ENCODE assay signal across 18 cellular contexts in genomic region chr1:201706109-201706508, GRCh38.
"Had no signal": no experiment of that assay in that cellular context is flagged by ENCODE, and none has a peak within 500 bp of the region (broad histone marks: within the 10 kb centered on the region; RNA-seq: fewer than 3 reads in every experiment).

No MANE protein-coding gene starts in this region.

- H3K9me3 ChIP-seq: gastrocnemius medialis, right lobe of liver, tibial artery had no signal

- H3K36me3 ChIP-seq: cardiac muscle cell, gastrocnemius medialis, right lobe of liver, tibial artery had no signal

- H3K4me1 ChIP-seq: right lobe of liver had no signal

- H3K4me3 ChIP-seq: cardiac muscle cell, gastrocnemius medialis, right lobe of liver, skin epidermis, tibial artery had no signal

- ATAC-seq: activated CD4-positive, alpha-beta T cell treated with anti-CD3 and anti-CD28 coated beads for 36 hours; activated T-helper 17 cell treated with anti-CD3 and anti-CD28 coated beads, Interleukin-2, amount 50 U/mL, for 72 hours; gastrocnemius medialis; right lobe of liver; T-helper 17 cell had no signal

- H3K27me3 ChIP-seq: cardiac muscle cell, gastrocnemius medialis, right lobe of liver, tibial artery had no signal

- DNase-seq: activated B cell treated with CpG ODN at 0.5 μM for 24 hours; activated CD4-positive, alpha-beta T cell treated with anti-CD3 and anti-CD28 coated beads for 36 hours; activated CD4-positive, alpha-beta T cell treated with anti-CD3 and anti-CD28 coated beads, Interleukin-2, amount 50 U/mL, for 4 hours; activated CD8-positive, alpha-beta memory T cell treated with anti-CD3 and anti-CD28 coated beads for 24 hours; activated CD8-positive, alpha-beta memory T cell treated with anti-CD3 and anti-CD28 coated beads, Interleukin-2, amount 50 U/mL, for 4 hours; activated T-cell treated with anti-CD3 and anti-CD28 coated beads, Interleukin-2, amount 50 U/mL, for 24 hours; amniotic stem cell; gastrocnemius medialis; hippocampal formation; right lobe of liver; stimulated activated CD4-positive, alpha-beta T cell treated with anti-CD3 and anti-CD28 coated beads, Interleukin-1b, Interleukin-23, amount 100 ng/mL, for 48 hours; substantia nigra; T-helper 17 cell had no signal

- FAIRE-seq: endometrium had no signal

- H3K27ac ChIP-seq: cardiac muscle cell, gastrocnemius medialis, right lobe of liver, skin epidermis, tibial artery had no signal
